15 cellular contexts compared by ENCODE assay signal in genomic region chr2:121234791-121235190, GRCh38. TPM values are rescaled to one million over a fixed set of nuclear protein-coding genes. Genes with fewer than 3 reads are reported as not detected.
DNase-seq lines count a peak whose midpoint lies in the region; ATAC-seq and TF ChIP-seq lines count a peak whose summit lies in the region.
"Had no signal": no experiment of that assay in that cellular context is flagged by ENCODE, and none has a peak within 500 bp of the region (broad histone marks: within the 10 kb centered on the region; RNA-seq: fewer than 3 reads in every experiment).

No MANE protein-coding gene starts in this region.

- H3K4me3 Mint-ChIP-seq in chondrocyte (ENCODE audit: unreplicated experiment) (no peak overlapping the region), neural progenitor cell (no peak overlapping the region)
- H3K4me3 Mint-ChIP-seq: CD4-positive, alpha-beta T cell had no signal

- no peak overlapping the region for H3K9ac ChIP-seq in neural progenitor cell

- no peaks in the 10 kb centered on the region for H3K36me3 Mint-ChIP-seq in chondrocyte (ENCODE audit: low read depth)
- no peaks in the 10 kb centered on the region for H3K36me3 Mint-ChIP-seq in neural progenitor cell

- no peaks in the 10 kb centered on the region for H4K20me1 ChIP-seq in neural progenitor cell (ENCODE audit: low read depth)

- intact Hi-C loops in spleen (cut with DNase I; ENCODE audit: low total_unique reads) = no loop called here

- ATAC-seq in GM19455 (IDR thresholded peaks at IDR 0.05; ENCODE audit: unreplicated experiment) = no peak
- no peak for ATAC-seq in HG02642 (IDR thresholded peaks at IDR 0.05; ENCODE audit: poor library complexity, unreplicated experiment)
- ATAC-seq: K562 had no signal

- no peaks in the 10 kb centered on the region for H3K9me3 Mint-ChIP-seq in chondrocyte (ENCODE audit: low read depth)
- H3K9me3 Mint-ChIP-seq in neural progenitor cell = no peaks in the 10 kb centered on the region
- H3K9me3 Mint-ChIP-seq: CD4-positive, alpha-beta T cell had no signal

- H3K27me3 ChIP-seq in neural progenitor cell = no peaks in the 10 kb centered on the region
- peaks cover 0 to 4% (median 0%) of the 10 kb centered on the region in 7 donors for H3K27me3 ChIP-seq in spleen (replicated peaks in 1 of 7)

- H3K4me2 ChIP-seq in neural progenitor cell = no peak overlapping the region

- H3K27ac ChIP-seq in RWPE1 (peak overlapping the region; percentile 11; the same call in 1 of the 2 replicates), neural progenitor cell (no peak overlapping the region), spleen (no peak overlapping the region)
- H3K27ac ChIP-seq: C4-2B had no signal

- POLR2A ChIA-PET in RWPE1 (lab: Yijun Ruan, JAX; ENCODE audit: low non-redundant PET) = no interaction called here

- in situ Hi-C loops in ACHN (cut with HindIII; ENCODE audit: low pct_ligation_motif_present, low pct_unique_long_range_greater_than_20kb, low sequenced_read_pairs) = no loop called here

- H3K9me3 ChIP-seq in neural progenitor cell (ENCODE audit: low read depth) = no peaks in the 10 kb centered on the region
- no peaks in the 10 kb centered on the region for H3K9me3 ChIP-seq in spleen
- H3K9me3 ChIP-seq: Caco-2 had no signal

- no peak overlapping the region for H2AFZ ChIP-seq in neural progenitor cell (replicated peaks)

- H3K27ac Mint-ChIP-seq in chondrocyte (ENCODE audit: unreplicated experiment) = no peak overlapping the region
- peak overlapping the region; percentile 63 for H3K27ac Mint-ChIP-seq in neural progenitor cell
- H3K27ac Mint-ChIP-seq: CD4-positive, alpha-beta T cell had no signal

- CTCF ChIA-PET in RWPE1 (lab: Yijun Ruan, JAX) = no interaction called here

- no peaks in the 10 kb centered on the region for H3K36me3 ChIP-seq in neural progenitor cell
- H3K36me3 ChIP-seq in spleen = peaks cover 0 to 56% (median 2%) of the 10 kb centered on the region in 6 donors

- no peaks in the 10 kb centered on the region for H3K79me2 ChIP-seq in neural progenitor cell (ENCODE audit: low read depth)

- DNase-seq in RWPE1 (ENCODE audit: low spot score) (no peak), chondrocyte (ENCODE audit: low spot score) (peak; percentile 65), neural progenitor cell (ENCODE audit: low spot score) (no peak), spleen (peak; percentile 63), ACHN (no peak), activated gamma-delta T cell (lab: John Stamatoyannopoulos, UW) (no peak)
- DNase-seq: AML-193; Caco-2; CD4-positive, alpha-beta T cell; GOT3; IMR-90 had no signal

- peaks cover 3% of the 10 kb centered on the region for H3K4me1 Mint-ChIP-seq in chondrocyte (ENCODE audit: low read depth)
- H3K4me1 Mint-ChIP-seq in neural progenitor cell = peaks cover 23% of the 10 kb centered on the region

- no peaks in the 10 kb centered on the region for H3F3A ChIP-seq in neural progenitor cell (ENCODE audit: low read depth)

- no peak for TF ChIP-seq POLR2A in spleen (IDR thresholded peaks at IDR 0.05)

- 77 to 91% (median 83%) methylated on average over 7 to 9 of the region's 9 CpGs for WGBS in spleen, 5 donors

- H3K27me3 Mint-ChIP-seq in chondrocyte (ENCODE audit: low read depth) (peaks cover 26% of the 10 kb centered on the region), neural progenitor cell (ENCODE audit: insufficient read depth, low read depth) (peaks cover 10% of the 10 kb centered on the region)
- H3K27me3 Mint-ChIP-seq: CD4-positive, alpha-beta T cell had no signal

- TF ChIP-seq CTCF in RWPE1 (conservative IDR thresholded peaks at IDR 0.05; ENCODE audit: low read depth) = no peak
- no peak for TF ChIP-seq CTCF in chondrocyte (IDR thresholded peaks at IDR 0.05)
- TF ChIP-seq CTCF in neural progenitor cell (IDR thresholded peaks at IDR 0.05) = no peak
- TF ChIP-seq CTCF in spleen (IDR thresholded peaks at IDR 0.05 in 8 of 11, conservative IDR thresholded peaks at IDR 0.05 in 3 of 11) = no peak

- H3K4me3 ChIP-seq in neural progenitor cell (no peak overlapping the region), spleen (no peak overlapping the region)
- H3K4me3 ChIP-seq: K562 had no signal

- H3K4me1 ChIP-seq in neural progenitor cell (no peaks in the 10 kb centered on the region), spleen (no peaks in the 10 kb centered on the region)
- H3K4me1 ChIP-seq: Caco-2 had no signal

RNA-seq across cellular contexts. Expression of gene TFCP2L1, which starts 50.2 kb away (rescaled TPM):
- total RNA-seq in chondrocyte (0.02 TPM in 1 of 3 replicates, not detected in the others), neural progenitor cell (ENCODE audit: low replicate concordance) (0.04 and 0.06 TPM in 2 replicates), spleen (1 to 10 TPM; 2.4 to 8.9 (median 5.2) TPM)
- 1 to 10 TPM in 1 of 3 donors, under 1 TPM in 2; 0.15 to 1.8 (median 0.39) TPM for polyA plus RNA-seq in spleen
- total RNA-seq: IMR-90 had no signal
- polyA plus RNA-seq: IMR-90 had no signal

Comparison
In these comparisons a context has a peak if more than half of its experiments do, and no peak if none do; other contexts are left out.
1. DNase-seq: peak in chondrocyte (single experiment) and spleen (single experiment); none in RWPE1 (single experiment), neural progenitor cell (single experiment), ACHN (single experiment) and activated gamma-delta T cell (single experiment).